Comparison of ENCODE assay signal across 18 cellular contexts in the genomic region with DNA sequence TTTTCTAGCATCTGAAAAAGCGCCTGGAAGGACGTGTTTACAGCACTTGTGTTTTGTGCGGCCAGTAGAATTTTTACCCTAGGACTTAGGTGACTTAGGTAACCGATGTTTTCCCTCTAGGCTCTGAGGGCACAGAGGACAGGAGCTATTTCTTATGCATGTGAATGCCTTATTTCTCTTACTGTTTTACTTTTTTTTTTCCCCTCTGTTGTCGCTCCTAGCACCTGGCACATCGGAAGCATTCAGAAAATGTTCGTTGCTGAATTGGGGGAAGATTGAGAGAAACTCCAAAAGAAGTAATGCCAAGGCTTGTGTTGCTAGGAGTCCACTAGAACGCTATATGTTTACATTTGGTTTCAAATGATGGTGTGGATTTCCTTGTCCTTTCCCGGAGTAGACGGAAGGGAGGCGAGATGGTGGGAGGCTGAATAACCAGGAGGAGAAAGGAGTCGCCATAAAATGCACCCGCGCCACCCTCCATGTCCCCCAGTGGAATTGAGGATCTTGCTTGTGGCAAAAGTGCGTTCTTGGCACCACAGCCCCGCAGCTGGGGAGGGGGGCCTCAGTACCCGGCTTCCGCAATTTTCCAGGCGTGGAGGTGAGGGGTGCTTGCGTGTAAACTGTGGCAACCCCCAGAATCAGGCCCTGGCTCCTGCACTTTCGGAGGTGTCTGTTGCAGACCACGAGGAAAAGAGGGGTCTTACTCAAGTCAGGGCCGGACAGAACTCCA. TPM values are rescaled to one million over a fixed set of nuclear protein-coding genes. Genes with fewer than 3 reads are reported as not detected.
DNase-seq lines count a peak whose midpoint lies in the region; ATAC-seq and TF ChIP-seq lines count a peak whose summit lies in the region.
"Had no signal": no experiment of that assay in that cellular context is flagged by ENCODE, and none has a peak within 500 bp of the region (broad histone marks: within the 10 kb centered on the region; RNA-seq: fewer than 3 reads in every experiment).

No MANE protein-coding gene starts in this region.

- peaks cover 90% of the 10 kb centered on the region for H3K27me3 Mint-ChIP-seq in stimulated activated naive CD8-positive, alpha-beta T cell treated with anti-CD3 and anti-CD28 coated beads, Interleukin-15, Interleukin-2, amounts not matched to agents 100 ng/mL and 50 ng/mL, for 24 hours
- H3K27me3 Mint-ChIP-seq in activated B cell treated with CpG ODN at 0.5 μM for 24 hours (peaks cover 72% of the 10 kb centered on the region), type B pancreatic cell (peaks cover 98% of the 10 kb centered on the region)

- H3K27ac ChIP-seq in lower lobe of right lung, result no peak overlapping the region
- H3K27ac ChIP-seq: esophagus squamous epithelium, spleen, upper lobe of left lung had no signal

- no peaks in the 10 kb centered on the region for H3K9me3 Mint-ChIP-seq in stimulated activated naive CD8-positive, alpha-beta T cell treated with anti-CD3 and anti-CD28 coated beads, Interleukin-15, Interleukin-2, amounts not matched to agents 100 ng/mL and 50 ng/mL, for 24 hours
- no peaks in the 10 kb centered on the region for H3K9me3 Mint-ChIP-seq in activated B cell treated with CpG ODN at 0.5 μM for 24 hours
- no peaks in the 10 kb centered on the region for H3K9me3 Mint-ChIP-seq in type B pancreatic cell
- H3K9me3 Mint-ChIP-seq: stimulated activated memory B cell treated with anti-CD40 and anti-IgM and Interleukin-4, amounts not matched to agents 10 μg/mL and 1 μg/mL and 100 μg/mL, for 72 hours had no signal

- peaks cover 22% of the 10 kb centered on the region for H3K4me1 ChIP-seq in lower lobe of right lung

- H3K27ac Mint-ChIP-seq in stimulated activated naive CD8-positive, alpha-beta T cell treated with anti-CD3 and anti-CD28 coated beads, Interleukin-15, Interleukin-2, amounts not matched to agents 100 ng/mL and 50 ng/mL, for 24 hours, result no peak overlapping the region
- H3K27ac Mint-ChIP-seq in activated B cell treated with CpG ODN at 0.5 μM for 24 hours, result no peak overlapping the region
- no peak overlapping the region for H3K27ac Mint-ChIP-seq in type B pancreatic cell
- H3K27ac Mint-ChIP-seq: activated CD8-positive, alpha-beta memory T cell treated with anti-CD3 and anti-CD28 coated beads, Interleukin-2, amount 10 ng/mL, durations not matched to agents 7 days and 5 days; stimulated activated memory B cell treated with anti-CD40 and anti-IgM and Interleukin-4, amounts not matched to agents 10 μg/mL and 1 μg/mL and 100 μg/mL, for 72 hours had no signal

- peaks cover 85% of the 10 kb centered on the region for H3K27me3 ChIP-seq in lower lobe of right lung (ENCODE audit: low read depth)

- CTCF ChIA-PET in activated B cell treated with CpG ODN at 0.5 μM for 24 hours (lab: Charles Lee), result no interaction called here

- POLR2A ChIA-PET in activated B cell treated with CpG ODN at 0.5 μM for 24 hours (lab: Charles Lee), result no interaction called here

- H3K4me3 Mint-ChIP-seq in stimulated activated naive CD8-positive, alpha-beta T cell treated with anti-CD3 and anti-CD28 coated beads, Interleukin-15, Interleukin-2, amounts not matched to agents 100 ng/mL and 50 ng/mL, for 24 hours, result peak overlapping the region; percentile 14
- H3K4me3 Mint-ChIP-seq in activated B cell treated with CpG ODN at 0.5 μM for 24 hours, result peak overlapping the region; percentile 17
- H3K4me3 Mint-ChIP-seq in type B pancreatic cell, result peak overlapping the region; percentile 61
- H3K4me3 Mint-ChIP-seq: stimulated activated memory B cell treated with anti-CD40 and anti-IgM and Interleukin-4, amounts not matched to agents 10 μg/mL and 1 μg/mL and 100 μg/mL, for 72 hours had no signal

- peaks cover 34% of the 10 kb centered on the region for H3K4me1 Mint-ChIP-seq in stimulated activated naive CD8-positive, alpha-beta T cell treated with anti-CD3 and anti-CD28 coated beads, Interleukin-15, Interleukin-2, amounts not matched to agents 100 ng/mL and 50 ng/mL, for 24 hours (ENCODE audit: low read depth)
- H3K4me1 Mint-ChIP-seq in activated B cell treated with CpG ODN at 0.5 μM for 24 hours (peaks cover 31% of the 10 kb centered on the region), type B pancreatic cell (ENCODE audit: unreplicated experiment) (peaks cover 11% of the 10 kb centered on the region)

- ATAC-seq in stimulated activated naive CD8-positive, alpha-beta T cell treated with anti-CD3 and anti-CD28 coated beads, Interleukin-15, Interleukin-2, amounts not matched to agents 100 U/mL and 50 U/mL, for 24 hours, result no peak
- ATAC-seq in activated B cell treated with CpG ODN at 0.5 μM for 24 hours (ENCODE audit: low read depth), result no peak
- ATAC-seq in lower lobe of right lung, result no peak
- no peak for ATAC-seq in sciatic nerve
- ATAC-seq: stimulated activated memory B cell treated with anti-CD40 and anti-IgM and Interleukin-4, amounts not matched to agents 10 μg/mL and 1 μg/mL and 100 μg/mL, for 72 hours had no signal

- TF ChIP-seq CTCF in activated B cell treated with CpG ODN at 0.5 μM for 24 hours (IDR thresholded peaks at IDR 0.05), result no peak
- TF ChIP-seq CTCF in type B pancreatic cell (conservative IDR thresholded peaks at IDR 0.05), result no peak
- no peak for TF ChIP-seq CTCF in lower lobe of right lung (IDR thresholded peaks at IDR 0.05)

- intact Hi-C loops in activated B cell treated with CpG ODN at 0.5 μM for 24 hours (cut with micrococcal nuclease), result loop anchor here (5.0 kb wide), 2 partner anchors 215 to 395 kb away; no protein-coding TSS in a partner anchor
- intact Hi-C loops in lower lobe of right lung (cut with DNase I), result no loop called here
- intact Hi-C loops in sciatic nerve (cut with DNase I), result no loop called here

- DNase-seq in stimulated activated naive CD8-positive, alpha-beta T cell treated with anti-CD3 and anti-CD28 coated beads, Interleukin-15, Interleukin-2, amounts not matched to agents 100 U/mL and 50 U/mL, for 24 hours, result no peak
- DNase-seq in activated B cell treated with CpG ODN at 0.5 μM for 24 hours, result no peak
- no peak for DNase-seq in type B pancreatic cell (ENCODE audit: extremely low spot score, unreplicated experiment)
- no peak for DNase-seq in OCI-M2 (lab: John Stamatoyannopoulos, UW; ENCODE audit: unreplicated experiment)
- no peak for DNase-seq in lower lobe of right lung
- no peak for DNase-seq in sciatic nerve (ENCODE audit: low spot score)
- DNase-seq: activated CD8-positive, alpha-beta memory T cell treated with anti-CD3 and anti-CD28 coated beads, Interleukin-2, amount 10 ng/mL, durations not matched to agents 7 days and 5 days; activated gamma-delta T cell treated with Interleukin-2 at 50 U/mL for 16 hours; dermis blood vessel endothelial cell; esophagus squamous epithelium; NCI-H2029 treated with DMSO at 0.1 percent for 48 hours; NCI-H524 treated with DMSO at 0.1 percent for 48 hours; spleen had no signal

- H3K36me3 ChIP-seq in lower lobe of right lung, result no peaks in the 10 kb centered on the region
- H3K36me3 ChIP-seq: esophagus squamous epithelium, spleen, upper lobe of left lung had no signal

- H3K4me3 ChIP-seq in iPS-18c (ENCODE audit: insufficient read depth, low read depth, low read length), result peak overlapping the region; percentile 56; the same call in 1 of the 2 replicates
- H3K4me3 ChIP-seq in lower lobe of right lung, result no peak overlapping the region

- peaks cover 2% of the 10 kb centered on the region for H3K9me3 ChIP-seq in iPS-18c (ENCODE audit: control insufficient read depth, insufficient read depth, low read length)
- no peaks in the 10 kb centered on the region for H3K9me3 ChIP-seq in lower lobe of right lung
- H3K9me3 ChIP-seq: esophagus squamous epithelium, spleen, upper lobe of left lung had no signal

- no peaks in the 10 kb centered on the region for H3K36me3 Mint-ChIP-seq in stimulated activated naive CD8-positive, alpha-beta T cell treated with anti-CD3 and anti-CD28 coated beads, Interleukin-15, Interleukin-2, amounts not matched to agents 100 ng/mL and 50 ng/mL, for 24 hours (ENCODE audit: low read depth)
- H3K36me3 Mint-ChIP-seq in activated B cell treated with CpG ODN at 0.5 μM for 24 hours (ENCODE audit: low read depth) (no peaks in the 10 kb centered on the region), type B pancreatic cell (no peaks in the 10 kb centered on the region)
- H3K36me3 Mint-ChIP-seq: stimulated activated memory B cell treated with anti-CD40 and anti-IgM and Interleukin-4, amounts not matched to agents 10 μg/mL and 1 μg/mL and 100 μg/mL, for 72 hours had no signal

RNA-seq across cellular contexts. Expression of gene OLIG3, which starts 6.8 kb away (rescaled TPM):
- total RNA-seq in activated B cell treated with CpG ODN at 0.5 μM for 24 hours, result not detected in 2 replicates
- total RNA-seq in type B pancreatic cell (ENCODE audit: low replicate concordance), result 1.2 and 3.4 TPM in 2 replicates
- not detected for total RNA-seq in lower lobe of right lung
- not detected for total RNA-seq in sciatic nerve
- total RNA-seq: dermis blood vessel endothelial cell, esophagus squamous epithelium, SK-MEL-5, spleen, upper lobe of left lung had no signal
